In the genomic region with DNA sequence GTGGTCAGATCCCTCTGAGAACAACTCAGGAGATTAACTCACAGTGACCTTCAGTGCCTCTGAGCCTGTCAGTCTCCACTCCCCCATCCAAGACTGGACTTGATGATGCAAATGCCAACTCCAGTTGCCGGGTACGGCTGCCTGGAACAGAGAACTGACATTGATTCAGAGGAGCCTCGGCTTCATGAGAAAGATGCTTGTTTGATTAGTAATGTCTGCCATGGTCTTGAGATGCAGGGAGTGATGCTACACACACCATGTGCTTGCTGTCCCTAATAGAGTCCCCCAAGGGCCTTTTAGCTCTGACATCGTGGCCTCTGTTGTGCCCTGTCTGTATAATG, we compare ENCODE assay signal across 20 cellular contexts. TPM values are rescaled to one million over a fixed set of nuclear protein-coding genes. Genes with fewer than 3 reads are reported as not detected.
DNase-seq lines count a peak whose midpoint lies in the region; ATAC-seq, FAIRE-seq and TF ChIP-seq lines count a peak whose summit lies in the region.
"Had no signal": no experiment of that assay in that cellular context is flagged by ENCODE, and none has a peak within 500 bp of the region (broad histone marks: within the 10 kb centered on the region; RNA-seq: fewer than 3 reads in every experiment).

No MANE protein-coding gene starts in this region.

- CTCF ChIA-PET in HepG2 (lab: Yijun Ruan, JAX; ENCODE audit: low intra/inter-chr PET ratio, low total read pairs): no interaction called here

- FAIRE-seq in D721Med (lab: Jason Lieb, UNC): peak; percentile 25
- no peak for FAIRE-seq in HepG2 (lab: Jason Lieb, UNC)
- FAIRE-seq: G401.6 had no signal

- H3K4me1 ChIP-seq in endodermal cell (ENCODE audit: control insufficient read depth, insufficient read depth, low read length) (no peaks in the 10 kb centered on the region), HepG2 (ENCODE audit: insufficient read depth, low read length) (peaks cover 13% of the 10 kb centered on the region)

- BruUV-seq in HepG2 (replicated peaks; lab: Mats Ljungman, UMichigan): no TSS peak

- H3K36me3 ChIP-seq in endodermal cell (ENCODE audit: control insufficient read depth, insufficient read depth, low read length) (peaks cover 5% of the 10 kb centered on the region), HepG2 (replicated peaks in 1 of 2; ENCODE audit: control insufficient read depth in 1 of 2, insufficient read depth in 2 of 2, low read length in 2 of 2) (no peaks in the 10 kb centered on the region)

- TF ChIP-seq CTCF in D721Med (IDR thresholded peaks at IDR 0.05; ENCODE audit: insufficient read depth, missing control alignments) (no peak), endodermal cell (conservative IDR thresholded peaks at IDR 0.05) (no peak), HepG2 (CRISPR knock-in tag; IDR thresholded peaks at IDR 0.05) (no peak)

- no peaks in the 10 kb centered on the region for H3K79me2 ChIP-seq in HepG2 (ENCODE audit: insufficient read depth, low read length)

- no peak overlapping the region for H3K4me3 ChIP-seq in endodermal cell (ENCODE audit: low read length)
- no peak overlapping the region for H3K4me3 ChIP-seq in HepG2 (replicated peaks in 1 of 3; ENCODE audit: insufficient read depth in 1 of 3, low read depth in 2 of 3, low read length in 3 of 3)

- POLR2A ChIA-PET in HepG2 (lab: Yijun Ruan, JAX): no interaction called here

- DNase-seq in D341Med (ENCODE audit: low spot score): peak; percentile 3
- DNase-seq in D721Med (ENCODE audit: insufficient read length, low spot score): no peak
- DNase-seq in endodermal cell: peak; percentile 41
- peak; percentile 35 for DNase-seq in posterior vena cava (ENCODE audit: low spot score)
- DNase-seq in HepG2 (ENCODE audit: low spot score): no peak
- DNase-seq: Calu3, DMS79 treated with DMSO at 0.1 percent for 48 hours, KG1, NCI-H1436, NCI-H2029, NCI-H2171, NCI-H446, OCI-M1, RPMI8226 had no signal

- no peak for TF ChIP-seq RAD21 in HepG2 (CRISPR knock-in tag; IDR thresholded peaks at IDR 0.05)

- H3K9ac ChIP-seq in endodermal cell (ENCODE audit: extremely low read depth, low read length, poor library complexity, severe bottlenecking) (no peak overlapping the region), HepG2 (ENCODE audit: insufficient read depth, low read depth, low read length) (no peak overlapping the region)

- H3K4me3 Mint-ChIP-seq in endodermal cell: no peak overlapping the region
- H3K4me3 Mint-ChIP-seq: B cell; CD4-positive, alpha-beta T cell had no signal

- no peaks in the 10 kb centered on the region; the same call in 1 of the 2 replicates for H4K20me1 ChIP-seq in HepG2 (ENCODE audit: insufficient read depth, low read length)

- TF ChIP-seq EP300 in HepG2 (IDR thresholded peaks at IDR 0.05; ENCODE audit: low read depth in 2 of 2, low read length in 2 of 2) (no peak), HepG2 (CRISPR knock-in tag; IDR thresholded peaks at IDR 0.05; ENCODE audit: borderline replicate concordance) (no peak)

- intact Hi-C loops in posterior vena cava (cut with DNase I) (no loop called here), HepG2 (cut with micrococcal nuclease; ENCODE audit: unreplicated experiment) (no loop called here)

- no peak overlapping the region for H3K4me2 ChIP-seq in HepG2 (ENCODE audit: low read depth, low read length)

- no peak for ATAC-seq in GM19455 (IDR thresholded peaks at IDR 0.05; ENCODE audit: unreplicated experiment)
- no peak for ATAC-seq in GM18870 (IDR thresholded peaks at IDR 0.05; ENCODE audit: unreplicated experiment)
- no peak for ATAC-seq in HepG2
- ATAC-seq: HCT116 had no signal

- H3K36me3 Mint-ChIP-seq in endodermal cell (ENCODE audit: low read depth): no peaks in the 10 kb centered on the region

- no peak overlapping the region for H3K27ac Mint-ChIP-seq in endodermal cell
- H3K27ac Mint-ChIP-seq: B cell; CD4-positive, alpha-beta T cell had no signal

- H3K9me3 ChIP-seq in endodermal cell (ENCODE audit: control insufficient read depth, low read length) (no peaks in the 10 kb centered on the region), HepG2 (ENCODE audit: low read length) (no peaks in the 10 kb centered on the region)

- in situ Hi-C loops in HepG2 (cut with HindIII; ENCODE audit: extremely low pct_ligation_motif_present, low pct_unique_long_range_greater_than_20kb): no loop called here

- H2AFZ ChIP-seq in HepG2 (ENCODE audit: low read length): no peak overlapping the region

- no peak for TF ChIP-seq POLR2A in HepG2 (IDR thresholded peaks at IDR 0.05; ENCODE audit: insufficient read depth in 1 of 2, low read depth in 2 of 2, low read length in 2 of 2)

- H3K9me3 Mint-ChIP-seq in endodermal cell: no peaks in the 10 kb centered on the region
- H3K9me3 Mint-ChIP-seq: CD4-positive, alpha-beta T cell had no signal

- H3K27ac ChIP-seq in endodermal cell (ENCODE audit: low read depth, low read length) (no peak overlapping the region), HepG2 (ENCODE audit: extremely low read length, insufficient read depth, low read length) (no peak overlapping the region)

- H3K4me1 Mint-ChIP-seq in endodermal cell: peaks cover 18% of the 10 kb centered on the region
- H3K4me1 Mint-ChIP-seq: B cell had no signal

- H3K27me3 ChIP-seq in endodermal cell (ENCODE audit: control insufficient read depth, insufficient read depth, low read length, poor library complexity, severe bottlenecking): peaks cover 34% of the 10 kb centered on the region
- peaks cover 2 to 46% of the 10 kb centered on the region in 2 experiments; a peak in 3 of 5 replicates for H3K27me3 ChIP-seq in HepG2 (ENCODE audit: control insufficient read depth in 1 of 2, insufficient read depth in 2 of 2, low read length in 2 of 2)

- WGBS in endodermal cell (ENCODE audit: insufficient coverage in 1 of 2, insufficient read length in 1 of 2), 2 experiments: 95 to 100% methylated on average over 1 to 4 of the region's 4 CpGs
- WGBS in HepG2 (ENCODE audit: low lambda C conversion rate): 35% methylated on average over 4 of the region's 4 CpGs

- H3K27me3 Mint-ChIP-seq in endodermal cell (ENCODE audit: insufficient read depth): peaks cover 72% of the 10 kb centered on the region
- H3K27me3 Mint-ChIP-seq: CD4-positive, alpha-beta T cell had no signal

TF ChIP-seq in HepG2, 621 proteins besides CTCF, POLR2A, EP300 and RAD21:
- TF ChIP-seq CCDC6 (CRISPR knock-in tag; IDR thresholded peaks at IDR 0.05) (no peak), HNF4G (IDR thresholded peaks at IDR 0.05; ENCODE audit: borderline replicate concordance, low read depth, low read length) (no peak), HNF4G (CRISPR knock-in tag; IDR thresholded peaks at IDR 0.05; ENCODE audit: borderline replicate concordance, low read depth) (no peak), KLF11 (CRISPR knock-in tag; IDR thresholded peaks at IDR 0.05) (no peak), ZNF331 (CRISPR knock-in tag; IDR thresholded peaks at IDR 0.05) (no peak)
- TF ChIP-seq, protein P1, sequence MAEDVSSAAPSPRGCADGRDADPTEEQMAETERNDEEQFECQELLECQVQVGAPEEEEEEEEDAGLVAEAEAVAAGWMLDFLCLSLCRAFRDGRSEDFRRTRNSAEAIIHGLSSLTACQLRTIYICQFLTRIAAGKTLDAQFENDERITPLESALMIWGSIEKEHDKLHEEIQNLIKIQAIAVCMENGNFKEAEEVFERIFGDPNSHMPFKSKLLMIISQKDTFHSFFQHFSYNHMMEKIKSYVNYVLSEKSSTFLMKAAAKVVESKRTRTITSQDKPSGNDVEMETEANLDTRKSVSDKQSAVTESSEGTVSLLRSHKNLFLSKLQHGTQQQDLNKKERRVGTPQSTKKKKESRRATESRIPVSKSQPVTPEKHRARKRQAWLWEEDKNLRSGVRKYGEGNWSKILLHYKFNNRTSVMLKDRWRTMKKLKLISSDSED (CRISPR knock-in tag; IDR thresholded peaks at IDR 0.05): no peak

RNA-seq across cellular contexts. Expression of a gene that starts 51.8 kb away (rescaled TPM):
- total RNA-seq in endodermal cell (10 to 100 TPM; 29.1 to 39.6 TPM), posterior vena cava (1 to 10 TPM; 5.7 to 7.2 TPM), HepG2 (2016; rRNA removed; fragmentation: Illumina TruSeq; extraction: Trizol) (7.7 and 17.4 TPM in 2 replicates)
- 35.6 TPM for polyA plus RNA-seq in endodermal cell (2013, experiment 1 of 2)
- polyA plus RNA-seq in endodermal cell (2013, experiment 2 of 2): 29.0 TPM
- total RNA-seq in HepG2 (2016; cell fraction: cytosol; rRNA removed; fragmentation: Illumina TruSeq; extraction: Trizol; ENCODE audit: low read depth): 2.2 and 4.4 TPM in 2 replicates
- 8.1 and 18.8 TPM in 2 replicates for total RNA-seq in HepG2 (2016; cell fraction: insoluble cytoplasmic fraction; rRNA removed; fragmentation: Illumina TruSeq; extraction: Trizol)
- 7.6 and 8.8 TPM in 2 replicates for total RNA-seq in HepG2 (2016; cell fraction: membrane; rRNA removed; fragmentation: Illumina TruSeq; extraction: Trizol)
- total RNA-seq in HepG2 (2016; cell fraction: nucleus; rRNA removed; fragmentation: Illumina TruSeq; extraction: Trizol): 30.3 and 33.7 TPM in 2 replicates
- polyA plus RNA-seq in HepG2 (2011; rRNA removed): 17.3 and 20.6 TPM in 2 replicates
- polyA plus RNA-seq in HepG2 (2011; cell fraction: cytosol; rRNA removed): 10.8 and 12.1 TPM in 2 replicates
- 64.4 and 71.0 TPM in 2 replicates for polyA plus RNA-seq in HepG2 (2011; cell fraction: nucleus; rRNA removed)
- 6.2 and 8.4 TPM in 2 replicates for polyA plus RNA-seq in HepG2 (2012)
- 1.1 and 2.0 TPM in 2 replicates for polyA plus RNA-seq in HepG2 (2016; cell fraction: cytosol; fragmentation: Illumina TruSeq; extraction: Trizol; ENCODE audit: low read depth)
- 7.4 and 8.7 TPM in 2 replicates for polyA plus RNA-seq in HepG2 (2016; cell fraction: insoluble cytoplasmic fraction; fragmentation: Illumina TruSeq; extraction: Trizol; ENCODE audit: low read depth)
- polyA plus RNA-seq in HepG2 (2016; cell fraction: membrane; fragmentation: Illumina TruSeq; extraction: Trizol; ENCODE audit: low read depth): 3.9 and 4.9 TPM in 2 replicates
- polyA plus RNA-seq in HepG2 (2016; cell fraction: nucleus; fragmentation: Illumina TruSeq; extraction: Trizol; ENCODE audit: insufficient read depth, low read depth): 51.0 and 61.4 TPM in 2 replicates
- 30.5 and 280 TPM in 2 replicates for polyA minus RNA-seq in HepG2 (2011; rRNA and poly(A)+ RNA removed; ENCODE audit: low replicate concordance)
- polyA minus RNA-seq in HepG2 (2011; cell fraction: cytosol; rRNA and poly(A)+ RNA removed): 8.3 and 9.2 TPM in 2 replicates
- polyA minus RNA-seq in HepG2 (2011; cell fraction: nucleus; rRNA and poly(A)+ RNA removed): 28.8 and 29.9 TPM in 2 replicates

Comparison
In these comparisons a context has a peak if more than half of its experiments do, and no peak if none do; other contexts are left out.
1. DNase-seq: peak in D341Med (single experiment), endodermal cell (single experiment) and posterior vena cava (single experiment); none in D721Med (single experiment) and HepG2 (single experiment).